In genomic region chr2:233142355-233142897, GRCh38 we compare ENCODE assay signal across 11 cellular contexts.
DNase-seq lines count a peak whose midpoint lies in the region; ATAC-seq, FAIRE-seq and TF ChIP-seq lines count a peak whose summit lies in the region.
"Had no signal": no experiment of that assay in that cellular context is flagged by ENCODE, and none has a peak within 500 bp of the region (broad histone marks: within the 10 kb centered on the region; RNA-seq: fewer than 3 reads in every experiment).

No MANE protein-coding gene starts in this region.

- ATAC-seq in GM18502 (IDR thresholded peaks at IDR 0.05; ENCODE audit: poor library complexity, unreplicated experiment) = peak; percentile 78
- peak; percentile 74 for ATAC-seq in GM21360 (IDR thresholded peaks at IDR 0.05; ENCODE audit: unreplicated experiment)
- peak; percentile 84 for ATAC-seq in HG03354 (IDR thresholded peaks at IDR 0.05; ENCODE audit: poor library complexity, severe bottlenecking, unreplicated experiment)
- no peak; the same call in 2 of the 3 replicates for ATAC-seq in K562
- no peak for ATAC-seq in aorta (ENCODE audit: low FRiP score)
- ATAC-seq: Right ventricle myocardium inferior had no signal

- no peak for TF ChIP-seq CTCF in K562 (IDR thresholded peaks at IDR 0.05 in 2 of 3, conservative IDR thresholded peaks at IDR 0.05 in 1 of 3; ENCODE audit: insufficient read depth in 2 of 3, low read depth in 1 of 3, low read length in 3 of 3)

- CTCF ChIA-PET in K562 (lab: Yijun Ruan, JAX; ENCODE audit: low intra/inter-chr PET ratio) = no interaction called here

- FAIRE-seq in K562 (lab: Jason Lieb, UNC) = no peak
- FAIRE-seq: colon had no signal

- H3K36me3 ChIP-seq in K562 (ENCODE audit: control insufficient read depth, insufficient read depth, low read length) (no peaks in the 10 kb centered on the region), aorta (ENCODE audit: control insufficient read depth in 1 of 2, insufficient read depth in 2 of 2, low read length in 1 of 2) (no peaks in the 10 kb centered on the region)

- peaks cover 0 to 8% of the 10 kb centered on the region in 2 experiments; a peak in 4 of 5 replicates for H3K4me1 ChIP-seq in K562 (replicated peaks in 1 of 2; ENCODE audit: control insufficient read depth in 2 of 2, insufficient read depth in 2 of 2, low read length in 2 of 2)
- H3K4me1 ChIP-seq in aorta (ENCODE audit: control insufficient read depth in 1 of 2, insufficient read depth in 2 of 2, low read length in 2 of 2) = no peaks in the 10 kb centered on the region

- no peak overlapping the region for H3K27ac ChIP-seq in K562 (ENCODE audit: extremely low read depth, low read depth, low read length)
- no peak overlapping the region for H3K27ac ChIP-seq in aorta (ENCODE audit: low read depth in 1 of 2, low read length in 2 of 2)

- no peak for TF ChIP-seq POLR2A in K562 (conservative IDR thresholded peaks at IDR 0.05)

- in situ Hi-C loops in K562 (cut with MboI) (no loop called here), ACHN (cut with HindIII; ENCODE audit: low pct_ligation_motif_present, low pct_unique_long_range_greater_than_20kb, low sequenced_read_pairs) (no loop called here)

- no peaks in the 10 kb centered on the region for H4K20me1 ChIP-seq in K562 (replicated peaks; ENCODE audit: control insufficient read depth, insufficient read depth, low read length)

- no peaks in the 10 kb centered on the region for H3K79me2 ChIP-seq in K562 (ENCODE audit: control insufficient read depth, insufficient read depth, low read length)

- no TSS peak for BruUV-seq in K562 (replicated peaks; lab: Mats Ljungman, UMichigan)

- peaks cover 0 to 5% of the 10 kb centered on the region in 2 experiments; a peak in 1 of 5 replicates for H3K27me3 ChIP-seq in K562 (ENCODE audit: control insufficient read depth in 2 of 2, insufficient read depth in 2 of 2, low read length in 2 of 2)
- H3K27me3 ChIP-seq in aorta (ENCODE audit: control insufficient read depth in 1 of 2, insufficient read depth in 2 of 2, low read length in 1 of 2) = no peaks in the 10 kb centered on the region

- DNase-seq in K562 (ENCODE audit: extremely low read depth in 1 of 4, low spot score in 3 of 4) = no peak
- no peak for DNase-seq in aorta
- DNase-seq in ACHN = no peak
- no peak for DNase-seq in DMS53 (lab: John Stamatoyannopoulos, UW)
- no peak for DNase-seq in cerebellar cortex (ENCODE audit: low spot score)

- WGBS in K562 (ENCODE audit: insufficient coverage, low coverage, missing lambda C conversion rate) = 44% methylated on average over 3 of the region's 6 CpGs
- WGBS in aorta, 2 donors = 61 to 64% methylated on average over 6 of the region's 6 CpGs

- no peak overlapping the region for H3K4me2 ChIP-seq in K562 (ENCODE audit: insufficient read depth, low read length)

- H3K4me3 ChIP-seq in K562 (no peak overlapping the region), aorta (ENCODE audit: low read length in 2 of 2) (no peak overlapping the region)
- H3K4me3 ChIP-seq: lung had no signal

- H3K9ac ChIP-seq in K562 (ENCODE audit: insufficient read depth in 1 of 2, low read depth in 2 of 2, low read length in 2 of 2) = no peak overlapping the region

- no peak for TF ChIP-seq EP300 in K562 (IDR thresholded peaks at IDR 0.05; ENCODE audit: low read length)

- POLR2A ChIA-PET in K562 (lab: Yijun Ruan, JAX) = interaction anchor here (1.1 kb wide), 1 partner anchor 16 kb away, joined by 3 read pairs; no protein-coding TSS in a partner anchor

- H3K9me3 ChIP-seq in K562 (replicated peaks; ENCODE audit: control insufficient read depth, insufficient read depth, low read depth, low read length) (no peaks in the 10 kb centered on the region), aorta (ENCODE audit: control insufficient read depth, low read length) (no peaks in the 10 kb centered on the region)

- intact Hi-C loops in K562 (cut with micrococcal nuclease) (no loop called here), aorta (cut with DNase I) (no loop called here)

- no peaks in the 10 kb centered on the region for H3K9me1 ChIP-seq in K562 (ENCODE audit: control insufficient read depth, insufficient read depth, low read length)

- no peak for TF ChIP-seq RAD21 in K562 (CRISPR knock-in tag; conservative IDR thresholded peaks at IDR 0.05 in 1 of 2, IDR thresholded peaks at IDR 0.05 in 1 of 2)

- peak overlapping the region; percentile 69 for H2AFZ ChIP-seq in K562 (ENCODE audit: low read depth, low read length)

TF ChIP-seq in K562, 482 proteins besides CTCF, POLR2A, EP300 and RAD21:
- peak; percentile 57 for TF ChIP-seq RBM25 (IDR thresholded peaks at IDR 0.05; ENCODE audit: low read depth, low read length, severe bottlenecking)
- TF ChIP-seq ZBTB2 (IDR thresholded peaks at IDR 0.05) = no peak
- peak; percentile 90 for TF ChIP-seq SPI1 (IDR thresholded peaks at IDR 0.05; ENCODE audit: borderline replicate concordance, low read depth, low read length)
- no peak for TF ChIP-seq ZNF280B (CRISPR knock-in tag; IDR thresholded peaks at IDR 0.05)
- TF ChIP-seq ZNF583 (CRISPR knock-in tag; IDR thresholded peaks at IDR 0.05) = no peak
- no peak for TF ChIP-seq TCF3 (CRISPR knock-in tag; IDR thresholded peaks at IDR 0.05)
- peak; percentile 51; the same call in 1 of the 2 replicates for TF ChIP-seq BCOR (IDR thresholded peaks at IDR 0.05)
- TF ChIP-seq ZKSCAN8 (CRISPR knock-in tag; IDR thresholded peaks at IDR 0.05) = no peak
- TF ChIP-seq ADNP (tag; IDR thresholded peaks at IDR 0.05) = peak; percentile 12; the same call in 1 of the 2 replicates
- TF ChIP-seq NFIC (IDR thresholded peaks at IDR 0.05) = no peak

Comparison
In these comparisons a context has a peak if more than half of its experiments do, and no peak if none do; other contexts are left out.
1. ATAC-seq: peak in GM18502 (single experiment), GM21360 (single experiment) and HG03354 (single experiment); none in K562 (single experiment) and aorta (single experiment).